In the genomic region with DNA sequence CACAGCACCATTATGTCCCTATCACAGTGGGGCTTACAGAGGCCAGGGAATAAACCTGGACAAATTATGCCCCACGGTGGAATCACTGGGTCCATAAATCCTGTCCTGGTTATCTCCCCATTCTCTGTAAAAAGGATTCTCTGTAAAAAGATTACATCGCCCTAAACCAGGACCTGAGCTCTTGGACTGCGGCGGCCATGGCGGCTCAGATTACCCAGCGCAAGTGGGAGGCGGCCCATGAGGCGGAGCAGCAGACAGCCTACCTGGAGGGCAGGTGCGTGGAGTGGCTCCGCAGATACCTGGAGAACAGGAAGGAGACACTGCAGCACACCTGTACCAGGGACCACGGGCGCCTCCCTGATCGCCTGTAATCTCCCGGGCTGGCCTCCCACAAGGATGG, we compare ENCODE assay signal across 28 cellular contexts.
"Had no signal": no experiment of that assay in that cellular context is flagged by ENCODE, and none has a peak within 500 bp of the region (broad histone marks: within the 10 kb centered on the region; RNA-seq: fewer than 3 reads in every experiment).

No MANE protein-coding gene starts in this region.

- H3K4me3 ChIP-seq: adrenal gland, body of pancreas, breast epithelium, Peyer's patch, SJSA1 had no signal

- H3K9me3 ChIP-seq: adrenal gland, body of pancreas, breast epithelium, Peyer's patch, SJSA1, SK-N-SH had no signal

- H3K4me1 ChIP-seq: adrenal gland, body of pancreas, breast epithelium, Peyer's patch, SJSA1 had no signal

- H3K27me3 ChIP-seq: adrenal gland, body of pancreas, breast epithelium, Peyer's patch, SJSA1 had no signal

- H3K36me3 ChIP-seq: adrenal gland, breast epithelium, Peyer's patch, SJSA1 had no signal

- H3K27ac ChIP-seq: adrenal gland, body of pancreas, breast epithelium, Peyer's patch, SJSA1 had no signal

- H3K4me2 ChIP-seq: SK-N-SH had no signal

- H3K9ac ChIP-seq: SK-N-SH had no signal

- DNase-seq: activated CD4-positive, alpha-beta memory T cell treated with anti-CD3 and anti-CD28 coated beads for 36 hours; activated CD4-positive, alpha-beta T cell treated with anti-CD3 and anti-CD28 coated beads for 36 hours; activated CD4-positive, alpha-beta T cell treated with anti-CD3 and anti-CD28 coated beads, Interleukin-2, amount 50 U/mL, for 1 hour; activated gamma-delta T cell; activated naive CD4-positive, alpha-beta T cell treated with Interleukin-2 at 50 U/mL for 16 hours; activated T-cell treated with anti-CD3 and anti-CD28 coated beads, Interleukin-2, amount 50 U/mL, for 24 hours; adrenal gland; body of pancreas; Karpas-422; KBM-7; NCI-H1048; NCI-H1105 treated with DMSO at 0.1 percent for 48 hours; NCI-H1436; NCI-H1930; NCI-H2081 treated with DMSO at 0.1 percent for 48 hours; NCI-H2171 treated with DMSO at 0.1 percent for 48 hours; NCI-H2227 treated with DMSO at 0.1 percent for 48 hours; NCI-H446; NCI-H510A treated with DMSO at 0.1 percent for 48 hours; NCI-H69; NK-92 treated with Interleukin-12 subunit alpha and Interleukin-12 subunit beta, amount 100 ng/mL, for 24 hours; PC-3; Peyer's patch; RPMI8226; SHP77 treated with DMSO at 0.1 percent for 48 hours; SK-N-SH had no signal
